Comparison of ENCODE assay signal across 9 cellular contexts in the genomic region with DNA sequence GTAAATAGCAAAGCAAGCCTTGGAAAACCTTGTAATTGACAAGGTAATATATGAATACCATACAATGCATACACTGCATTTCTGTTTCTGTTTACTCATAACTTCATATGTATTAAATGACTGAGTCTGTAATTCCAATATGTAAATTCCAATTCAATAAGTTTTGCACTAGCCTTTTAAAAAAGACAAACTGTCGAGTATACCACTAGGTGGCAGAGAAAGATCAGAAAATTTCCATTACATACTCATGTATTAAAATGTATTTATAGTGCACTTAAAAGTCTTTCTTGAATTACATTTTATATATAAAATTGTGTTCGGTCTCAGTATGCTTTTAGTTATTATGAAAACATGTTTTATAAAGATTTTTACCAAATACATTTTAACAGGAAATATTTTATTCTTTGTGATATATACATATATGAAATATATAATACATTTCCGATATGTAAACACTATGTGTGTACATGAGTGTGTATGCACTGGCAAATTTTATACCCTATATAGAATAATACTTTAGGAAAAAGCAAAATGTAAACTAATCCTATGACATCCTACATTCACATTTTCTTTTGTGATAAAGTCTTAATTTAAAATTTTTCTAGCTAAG.
A peak's percentile ranks its signal among the peaks of the same experiment; 100 is the strongest.
DNase-seq lines count a peak whose midpoint lies in the region; ATAC-seq, FAIRE-seq and TF ChIP-seq lines count a peak whose summit lies in the region.
"Had no signal": no experiment of that assay in that cellular context is flagged by ENCODE, and none has a peak within 500 bp of the region (broad histone marks: within the 10 kb centered on the region; RNA-seq: fewer than 3 reads in every experiment).

No MANE protein-coding gene starts in this region.

- FAIRE-seq in K562 (lab: Jason Lieb, UNC): no peak

- no peaks in the 10 kb centered on the region for H3K9me3 Mint-ChIP-seq in stimulated activated naive CD8-positive, alpha-beta T cell treated with anti-CD3 and anti-CD28 coated beads, Interleukin-15, amount 100 ng/mL, for 72 hours

- DNase-seq in NCI-H2171 treated with DMSO at 0.1 percent for 48 hours (lab: John Stamatoyannopoulos, UW) (peak; percentile 24), NCI-H2171 (lab: John Stamatoyannopoulos, UW) (no peak), NCI-H2029 (lab: John Stamatoyannopoulos, UW) (peak; percentile 3), K562 (ENCODE audit: extremely low read depth in 1 of 4, low spot score in 3 of 4) (peak in 2 of 4 experiments; percentile 1 to 11), myocyte (ENCODE audit: low read depth) (peak; percentile 46), omental fat pad (ENCODE audit: low spot score) (no peak)
- DNase-seq in stimulated activated naive CD8-positive, alpha-beta T cell treated with anti-CD3 and anti-CD28 coated beads, Interleukin-15, amount 100 ng/mL, for 72 hours: no peak

- no peaks in the 10 kb centered on the region for H3K9me1 ChIP-seq in K562 (ENCODE audit: control insufficient read depth, insufficient read depth, low read length)

- H3K4me1 Mint-ChIP-seq in stimulated activated naive CD8-positive, alpha-beta T cell treated with anti-CD3 and anti-CD28 coated beads, Interleukin-15, amount 100 ng/mL, for 72 hours: no peaks in the 10 kb centered on the region

- no peak overlapping the region for H3K4me2 ChIP-seq in K562 (ENCODE audit: insufficient read depth, low read length)
- H3K4me2 ChIP-seq: BLaER1 treated with 17β-estradiol and CSF1 and Interleukin-3, amounts not matched to agents 10 nM and 100 nM had no signal

- no peaks in the 10 kb centered on the region for H3K27me3 ChIP-seq in K562 (ENCODE audit: control insufficient read depth in 2 of 2, insufficient read depth in 2 of 2, low read length in 2 of 2)
- H3K27me3 ChIP-seq: BLaER1 treated with 17β-estradiol and CSF1 and Interleukin-3, amounts not matched to agents 10 nM and 100 nM had no signal

- H3K27ac ChIP-seq in K562 (ENCODE audit: extremely low read depth, low read depth, low read length): no peak overlapping the region
- H3K27ac ChIP-seq: BLaER1 treated with 17β-estradiol and CSF1 and Interleukin-3, amounts not matched to agents 10 nM and 100 nM had no signal

- CTCF ChIA-PET in K562 (lab: Yijun Ruan, JAX; ENCODE audit: low intra/inter-chr PET ratio): no interaction called here

- no peaks in the 10 kb centered on the region for H4K20me1 ChIP-seq in K562 (replicated peaks; ENCODE audit: control insufficient read depth, insufficient read depth, low read length)

- BruUV-seq in K562 (replicated peaks; lab: Mats Ljungman, UMichigan): no TSS peak

- 0% methylated on average over 3 of the region's 3 CpGs for WGBS in K562 (ENCODE audit: insufficient coverage, low coverage, missing lambda C conversion rate)

- no peaks in the 10 kb centered on the region for H3K4me1 ChIP-seq in K562 (replicated peaks in 1 of 2; ENCODE audit: control insufficient read depth in 2 of 2, insufficient read depth in 2 of 2, low read length in 2 of 2)

- TF ChIP-seq EP300 in K562 (IDR thresholded peaks at IDR 0.05; ENCODE audit: low read length): no peak

- H3K9ac ChIP-seq in K562 (ENCODE audit: insufficient read depth in 1 of 2, low read depth in 2 of 2, low read length in 2 of 2): no peak overlapping the region

- peak in 1 of 3 experiments; percentile 40; a peak in 2 of 6 replicates for TF ChIP-seq CTCF in K562 (IDR thresholded peaks at IDR 0.05 in 2 of 3, conservative IDR thresholded peaks at IDR 0.05 in 1 of 3; ENCODE audit: insufficient read depth in 2 of 3, low read depth in 1 of 3, low read length in 3 of 3)
- TF ChIP-seq CTCF in omental fat pad (IDR thresholded peaks at IDR 0.05): no peak

- no peak for TF ChIP-seq POLR2A in K562 (conservative IDR thresholded peaks at IDR 0.05)

- intact Hi-C loops in K562 (cut with micrococcal nuclease): loop anchor here (1.0 to 10.0 kb wide), 3 partner anchors 308 to 1231 kb away; no protein-coding TSS in a partner anchor

- H2AFZ ChIP-seq in K562 (ENCODE audit: low read depth, low read length): no peak overlapping the region

- no peaks in the 10 kb centered on the region for H3K36me3 ChIP-seq in K562 (ENCODE audit: control insufficient read depth, insufficient read depth, low read length)
- H3K36me3 ChIP-seq: BLaER1 treated with 17β-estradiol and CSF1 and Interleukin-3, amounts not matched to agents 10 nM and 100 nM had no signal

- POLR2A ChIA-PET in K562 (lab: Yijun Ruan, JAX): no interaction called here

- no peaks in the 10 kb centered on the region for H3K27me3 Mint-ChIP-seq in stimulated activated naive CD8-positive, alpha-beta T cell treated with anti-CD3 and anti-CD28 coated beads, Interleukin-15, amount 100 ng/mL, for 72 hours

- H3K9me3 ChIP-seq in K562 (replicated peaks; ENCODE audit: control insufficient read depth, insufficient read depth, low read depth, low read length): no peaks in the 10 kb centered on the region
- H3K9me3 ChIP-seq: BLaER1 treated with 17β-estradiol and CSF1 and Interleukin-3, amounts not matched to agents 10 nM and 100 nM had no signal

- no peak overlapping the region for H3K4me3 ChIP-seq in K562
- H3K4me3 ChIP-seq: BLaER1 treated with 17β-estradiol and CSF1 and Interleukin-3, amounts not matched to agents 10 nM and 100 nM had no signal

- TF ChIP-seq RAD21 in K562 (CRISPR knock-in tag; conservative IDR thresholded peaks at IDR 0.05 in 1 of 2, IDR thresholded peaks at IDR 0.05 in 1 of 2): peak; percentile 34 to 52

- ATAC-seq in K562: no peak
- ATAC-seq in HG03108 (IDR thresholded peaks at IDR 0.05; ENCODE audit: unreplicated experiment): no peak
- no peak for ATAC-seq in stimulated activated naive CD8-positive, alpha-beta T cell treated with anti-CD3 and anti-CD28 coated beads, Interleukin-15, amount 100 ng/mL, for 72 hours
- ATAC-seq in omental fat pad (ENCODE audit: low FRiP score): no peak

- H3K4me3 Mint-ChIP-seq in stimulated activated naive CD8-positive, alpha-beta T cell treated with anti-CD3 and anti-CD28 coated beads, Interleukin-15, amount 100 ng/mL, for 72 hours: no peak overlapping the region

- H3K27ac Mint-ChIP-seq in stimulated activated naive CD8-positive, alpha-beta T cell treated with anti-CD3 and anti-CD28 coated beads, Interleukin-15, amount 100 ng/mL, for 72 hours: no peak overlapping the region

- in situ Hi-C loops in K562 (cut with MboI): no loop called here

- no peaks in the 10 kb centered on the region for H3K79me2 ChIP-seq in K562 (ENCODE audit: control insufficient read depth, insufficient read depth, low read length)

TF ChIP-seq in K562, 482 proteins besides CTCF, POLR2A, EP300 and RAD21:
- TF ChIP-seq MCM5 (IDR thresholded peaks at IDR 0.05; ENCODE audit: low read depth) (no peak), NUFIP1 (IDR thresholded peaks at IDR 0.05; ENCODE audit: partially characterized antibody) (no peak), KDM2B (CRISPR knock-in tag; IDR thresholded peaks at IDR 0.05) (no peak), MTF1 (CRISPR knock-in tag; IDR thresholded peaks at IDR 0.05; ENCODE audit: borderline replicate concordance) (no peak), KLF10 (CRISPR knock-in tag; IDR thresholded peaks at IDR 0.05) (no peak), HMG20A (CRISPR knock-in tag; conservative IDR thresholded peaks at IDR 0.05) (no peak), ZNF518B (CRISPR knock-in tag; IDR thresholded peaks at IDR 0.05) (no peak), PTBP1 (IDR thresholded peaks at IDR 0.05; ENCODE audit: low read depth, low read length) (no peak), ATF7 (IDR thresholded peaks at IDR 0.05) (no peak), FOXJ3 (CRISPR knock-in tag; IDR thresholded peaks at IDR 0.05) (no peak), ZNF282 (CRISPR knock-in tag; IDR thresholded peaks at IDR 0.05) (no peak)
- TF ChIP-seq, protein P1, sequence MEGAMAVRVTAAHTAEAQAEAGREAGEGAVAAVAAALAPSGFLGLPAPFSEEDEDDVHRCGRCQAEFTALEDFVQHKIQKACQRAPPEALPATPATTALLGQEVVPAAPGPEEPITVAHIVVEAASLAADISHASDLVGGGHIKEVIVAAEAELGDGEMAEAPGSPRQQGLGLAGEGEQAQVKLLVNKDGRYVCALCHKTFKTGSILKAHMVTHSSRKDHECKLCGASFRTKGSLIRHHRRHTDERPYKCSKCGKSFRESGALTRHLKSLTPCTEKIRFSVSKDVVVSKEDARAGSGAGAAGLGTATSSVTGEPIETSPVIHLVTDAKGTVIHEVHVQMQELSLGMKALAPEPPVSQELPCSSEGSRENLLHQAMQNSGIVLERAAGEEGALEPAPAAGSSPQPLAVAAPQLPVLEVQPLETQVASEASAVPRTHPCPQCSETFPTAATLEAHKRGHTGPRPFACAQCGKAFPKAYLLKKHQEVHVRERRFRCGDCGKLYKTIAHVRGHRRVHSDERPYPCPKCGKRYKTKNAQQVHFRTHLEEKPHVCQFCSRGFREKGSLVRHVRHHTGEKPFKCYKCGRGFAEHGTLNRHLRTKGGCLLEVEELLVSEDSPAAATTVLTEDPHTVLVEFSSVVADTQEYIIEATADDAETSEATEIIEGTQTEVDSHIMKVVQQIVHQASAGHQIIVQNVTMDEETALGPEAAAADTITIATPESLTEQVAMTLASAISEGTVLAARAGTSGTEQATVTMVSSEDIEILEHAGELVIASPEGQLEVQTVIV (CRISPR knock-in tag; IDR thresholded peaks at IDR 0.05; ENCODE audit: borderline replicate concordance): no peak

Comparison
In these comparisons a context has a peak if more than half of its experiments do, and no peak if none do; other contexts are left out.
1. DNase-seq: peak in NCI-H2171 treated with DMSO at 0.1 percent for 48 hours (single experiment), NCI-H2029 (single experiment) and myocyte (single experiment); none in NCI-H2171 (single experiment), stimulated activated naive CD8-positive, alpha-beta T cell treated with anti-CD3 and anti-CD28 coated beads, Interleukin-15, amount 100 ng/mL, for 72 hours (0 of 2) and omental fat pad (single experiment).